ENCODE assay signal across 1 cellular context in genomic region chr11:124761301-124762021, GRCh38.
TF ChIP-seq lines count a peak whose summit lies in the region.

No MANE protein-coding gene starts in this region.

TF ChIP-seq in GM12878, 131 proteins besides CTCF, POLR2A, EP300 and RAD21:
- TF ChIP-seq ATF7 (IDR thresholded peaks at IDR 0.05; ENCODE audit: low read depth) (peak; percentile 40; the same call in 1 of the 2 replicates), IKZF2 (IDR thresholded peaks at IDR 0.05) (peak; percentile 37 to 53; a peak in 3 of 4 replicates), SIN3A (IDR thresholded peaks at IDR 0.05; ENCODE audit: low read depth, low read length) (0 out of 2 replicates have a peak, but pooled peaks have one; percentile 22), NBN (IDR thresholded peaks at IDR 0.05) (peak; percentile 23; the same call in 1 of the 2 replicates), EED (IDR thresholded peaks at IDR 0.05; ENCODE audit: low read depth) (peak; percentile 64; the same call in 1 of the 2 replicates), EGR1 (IDR thresholded peaks at IDR 0.05; ENCODE audit: borderline replicate concordance in 1 of 2, low read depth in 2 of 2, low read length in 2 of 2) (peak in 1 of 2 experiments; percentile 87; a peak in 2 of 3 replicates), CREM (IDR thresholded peaks at IDR 0.05; ENCODE audit: low read depth) (no peak), RELB (IDR thresholded peaks at IDR 0.05; ENCODE audit: low read depth) (0 out of 2 replicates have a peak, but pooled peaks have one; percentile 43), TCF3 (IDR thresholded peaks at IDR 0.05; ENCODE audit: borderline replicate concordance, insufficient read depth, low read depth, low read length) (no peak)
